Comparison of ENCODE assay signal across 8 cellular contexts in the genomic region with DNA sequence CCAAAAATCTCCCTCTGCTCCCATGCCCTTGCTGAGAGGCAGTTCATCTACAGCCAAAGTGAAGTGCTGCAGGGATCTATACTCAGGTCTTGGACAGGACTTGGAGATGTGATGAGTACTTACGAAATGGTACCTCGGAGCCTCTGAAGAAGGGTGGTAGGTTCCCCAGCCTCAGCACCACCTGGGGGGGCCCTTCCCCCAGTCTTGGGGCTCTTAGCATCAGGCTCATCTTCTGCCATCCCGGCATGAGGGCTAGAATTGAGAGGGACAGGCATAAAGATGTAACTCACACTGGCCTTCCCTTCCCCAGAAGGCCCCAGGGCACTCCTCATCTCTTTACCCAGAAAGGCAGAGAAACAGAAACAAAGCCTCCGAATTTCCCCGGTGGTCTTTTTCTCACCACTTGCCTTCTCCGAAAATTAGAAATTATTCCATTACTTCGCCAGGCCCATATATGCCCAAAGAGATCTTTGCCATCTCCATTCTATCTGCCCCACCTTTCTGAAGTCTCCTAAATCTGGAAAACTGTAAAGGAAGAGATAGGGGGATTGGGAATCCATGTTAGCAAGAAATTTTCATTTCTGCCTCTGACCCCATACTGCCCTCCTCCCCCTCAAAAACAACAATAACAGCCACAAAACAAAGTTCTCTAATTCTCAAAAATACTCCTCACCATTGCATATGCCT. TPM values are rescaled to one million over a fixed set of nuclear protein-coding genes. Genes with fewer than 3 reads are reported as not detected.
DNase-seq lines count a peak whose midpoint lies in the region; ATAC-seq and TF ChIP-seq lines count a peak whose summit lies in the region.

No MANE protein-coding gene starts in this region.

- H3K4me3 Mint-ChIP-seq in activated T-helper 17 cell treated with anti-CD3 and anti-CD28 coated beads, Interleukin-2, amount 50 U/mL, for 72 hours = peak overlapping the region; percentile 94

- H3K36me3 Mint-ChIP-seq in activated T-helper 17 cell treated with anti-CD3 and anti-CD28 coated beads, Interleukin-2, amount 50 U/mL, for 72 hours (ENCODE audit: low read depth) = peaks cover 48% of the 10 kb centered on the region

- no peak for TF ChIP-seq CTCF in HFF-Myc (IDR thresholded peaks at IDR 0.05; ENCODE audit: low read depth, low read length, missing control alignments)

- H3K4me1 Mint-ChIP-seq in activated T-helper 17 cell treated with anti-CD3 and anti-CD28 coated beads, Interleukin-2, amount 50 U/mL, for 72 hours = peaks cover 28% of the 10 kb centered on the region

- peak overlapping the region; percentile 98 for H3K27ac Mint-ChIP-seq in activated T-helper 17 cell treated with anti-CD3 and anti-CD28 coated beads, Interleukin-2, amount 50 U/mL, for 72 hours

- ATAC-seq in activated T-helper 17 cell treated with anti-CD3 and anti-CD28 coated beads, Interleukin-2, amount 50 U/mL, for 72 hours (replicated peaks) = no peak
- ATAC-seq in GM21423 (IDR thresholded peaks at IDR 0.05; ENCODE audit: unreplicated experiment) = no peak

- no peaks in the 10 kb centered on the region for H3K27me3 Mint-ChIP-seq in activated T-helper 17 cell treated with anti-CD3 and anti-CD28 coated beads, Interleukin-2, amount 50 U/mL, for 72 hours

- no peaks in the 10 kb centered on the region for H3K9me3 Mint-ChIP-seq in activated T-helper 17 cell treated with anti-CD3 and anti-CD28 coated beads, Interleukin-2, amount 50 U/mL, for 72 hours

- DNase-seq in HFF-Myc (ENCODE audit: extremely low read depth, low read depth) (no peak), AG08396 (ENCODE audit: low spot score) (no peak), NCI-H2171 (lab: John Stamatoyannopoulos, UW) (no peak), NCI-H146 (lab: John Stamatoyannopoulos, UW) (no peak)
- DNase-seq in stimulated activated CD8-positive, alpha-beta memory T cell treated with anti-CD3 and anti-CD28 coated beads, Interleukin-4, amount 100 ng/mL, for 48 hours = peak; percentile 41

- H3K4me3 ChIP-seq in HFF-Myc (replicated peaks; ENCODE audit: low read depth, low read length) (peak overlapping the region; percentile 60), iPS-11a (ENCODE audit: low read depth, low read length) (peak overlapping the region; percentile 62)

RNA-seq across cellular contexts. Expression of gene RFX5, which starts 0.8 kb away (rescaled TPM):
- total RNA-seq in activated T-helper 17 cell treated with anti-CD3 and anti-CD28 coated beads, Interleukin-2, amount 50 U/mL, for 72 hours = 10 to 100 TPM; 48.0 to 86.0 TPM

RNA-seq across cellular contexts. Expression of gene PI4KB, which starts 19.0 kb away (rescaled TPM):
- 10 to 100 TPM; 70.0 to 76.8 TPM for total RNA-seq in activated T-helper 17 cell treated with anti-CD3 and anti-CD28 coated beads, Interleukin-2, amount 50 U/mL, for 72 hours

RNA-seq across cellular contexts. Expression of gene SELENBP1, which starts 26.3 kb away (rescaled TPM):
- total RNA-seq in activated T-helper 17 cell treated with anti-CD3 and anti-CD28 coated beads, Interleukin-2, amount 50 U/mL, for 72 hours = not detected

RNA-seq across cellular contexts. Expression of gene PSMB4, which starts 53.1 kb away (rescaled TPM):
- 100 to 1,000 TPM; 329 to 417 TPM for total RNA-seq in activated T-helper 17 cell treated with anti-CD3 and anti-CD28 coated beads, Interleukin-2, amount 50 U/mL, for 72 hours
